8 cellular contexts compared by ENCODE assay signal in the genomic region with DNA sequence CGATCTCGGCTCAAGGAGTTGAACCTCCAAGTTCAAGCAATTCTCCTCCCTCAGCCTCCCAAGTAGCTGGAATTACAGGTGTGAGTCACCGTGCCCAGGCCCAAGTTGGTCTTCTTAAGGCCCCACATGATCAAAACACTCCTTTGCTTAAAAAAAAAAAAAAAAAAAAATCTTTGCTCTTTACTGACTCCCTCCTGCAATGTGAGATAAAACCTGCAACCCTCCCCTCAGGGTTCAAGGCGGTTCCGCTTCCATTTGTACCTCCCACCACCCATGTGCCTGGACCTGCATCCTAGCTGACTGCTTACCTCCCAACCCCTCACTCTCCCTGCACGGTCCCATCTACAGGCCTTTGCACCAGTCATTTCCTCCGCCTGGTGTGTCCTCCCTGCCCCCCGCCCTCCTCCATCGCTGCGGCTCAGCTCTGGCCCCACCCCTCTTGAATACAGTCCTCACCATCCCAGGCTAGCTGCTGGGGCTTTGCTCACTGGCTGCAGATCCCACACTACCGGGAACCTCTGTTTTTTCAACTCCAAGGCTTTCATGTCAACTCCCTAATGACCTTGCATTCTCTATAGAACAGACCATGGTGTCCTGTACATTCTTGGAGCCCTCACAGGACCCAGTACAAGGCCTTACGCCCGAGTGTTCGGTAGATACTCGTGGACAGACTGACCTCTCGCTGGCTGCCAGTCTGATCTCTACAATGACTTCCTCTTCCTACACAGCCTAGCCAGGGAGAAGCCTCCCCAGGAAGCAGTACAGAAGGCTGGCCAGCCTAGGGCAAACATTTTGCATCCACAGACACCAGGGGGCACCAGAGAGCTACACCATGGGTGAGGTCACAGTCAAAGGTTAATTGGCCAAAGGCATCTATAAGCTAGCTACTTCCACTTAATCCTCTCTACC. TPM values are rescaled to one million over a fixed set of nuclear protein-coding genes. Genes with fewer than 3 reads are reported as not detected.
DNase-seq lines count a peak whose midpoint lies in the region; ATAC-seq and TF ChIP-seq lines count a peak whose summit lies in the region.

No MANE protein-coding gene starts in this region.

- ATAC-seq in GM18861 (IDR thresholded peaks at IDR 0.05; ENCODE audit: unreplicated experiment) (peak; percentile 41), upper lobe of left lung (ENCODE audit: low FRiP score in 2 of 2) (peak; percentile 87 to 92)

- H3K27me3 ChIP-seq in upper lobe of left lung = no peaks in the 10 kb centered on the region

- peaks cover 23 to 89% (median 52%) of the 10 kb centered on the region in 4 donors for H3K36me3 ChIP-seq in upper lobe of left lung

- H3K27ac ChIP-seq in upper lobe of left lung = peak overlapping the region; percentile 49 to 72 (median 63)

- H3K4me3 ChIP-seq in upper lobe of left lung = no peak overlapping the region

- H3K9me3 ChIP-seq in upper lobe of left lung = no peaks in the 10 kb centered on the region

- peaks cover 38 to 46% (median 42%) of the 10 kb centered on the region in 4 donors for H3K4me1 ChIP-seq in upper lobe of left lung

- TF ChIP-seq CTCF in upper lobe of left lung (IDR thresholded peaks at IDR 0.05) = peak; percentile 88 to 96 (median 94)

- DNase-seq in A172 (ENCODE audit: low spot score) (peak; percentile 86), NCI-H1105 (lab: John Stamatoyannopoulos, UW) (peak; percentile 65), SW480 (ENCODE audit: low spot score) (peak; percentile 82), cardiac septum (ENCODE audit: low spot score) (peak; percentile 94), posterior vena cava (ENCODE audit: low spot score) (peak; percentile 95), upper lobe of left lung (peak in 1 of 2 donors; percentile 91)
- peak; percentile 75 for DNase-seq in activated naive CD8-positive, alpha-beta T cell treated with anti-CD3 and anti-CD28 coated beads, Interleukin-2, amount 50 U/mL, for 16 hours (ENCODE audit: low read depth, low spot score)

- WGBS in upper lobe of left lung, 2 donors = 54 to 68% methylated on average over 11 to 16 of the region's 16 CpGs

- no peak for TF ChIP-seq EP300 in upper lobe of left lung (IDR thresholded peaks at IDR 0.05)

- no peak for TF ChIP-seq POLR2A in upper lobe of left lung (IDR thresholded peaks at IDR 0.05)

- intact Hi-C loops in cardiac septum (cut with DNase I) (loop anchor here (1.0 to 10.0 kb wide), 2 partner anchors 97 to 216 kb away; no protein-coding TSS in a partner anchor), posterior vena cava (cut with DNase I) (loop anchor here (5.0 to 10.0 kb wide), 3 partner anchors 94 to 126 kb away; partner anchors contain the start of gene PTGR2 (in 1 of the 2))

RNA-seq across cellular contexts. Expression of gene PNMA1, which starts 14.2 kb away (rescaled TPM):
- 35.1 and 36.0 TPM in 2 replicates for total RNA-seq in A172 (2014; rRNA removed; shearing (Covaris generic))
- 45.9 TPM for total RNA-seq in cardiac septum
- 10 to 100 TPM; 64.8 to 88.7 TPM for total RNA-seq in posterior vena cava
- total RNA-seq in upper lobe of left lung = 10 to 100 TPM in 5 of 6 donors, 1 to 10 TPM in 1; 9.9 to 28.9 (median 15.2) TPM
